11 cellular contexts compared by ENCODE assay signal in genomic region chr4:27574743-27575142, GRCh38.
"Had no signal": no experiment of that assay in that cellular context is flagged by ENCODE, and none has a peak within 500 bp of the region (broad histone marks: within the 10 kb centered on the region; RNA-seq: fewer than 3 reads in every experiment).

No MANE protein-coding gene starts in this region.

- ATAC-seq: GM23338, HCT116 had no signal

- H3K9ac ChIP-seq: GM23248 had no signal

- DNase-seq: GM23248, GOT3, H7, H9, HCEC 1CT, HFFc6 had no signal

- H3K36me3 ChIP-seq: HAP-1 had no signal

- H3K4me3 ChIP-seq: GM23248, GM23338, HAP-1 had no signal

- H3K9me3 ChIP-seq: HAP-1 had no signal

- H3K4me1 ChIP-seq: HAP-1 had no signal

- H2AFZ ChIP-seq: GM23248, GM23338 had no signal

- H3K27ac ChIP-seq: GM23248 had no signal

- H3K4me3 Mint-ChIP-seq: GM23338, H9, HFFc6 had no signal

- H3K27ac Mint-ChIP-seq: GM23338, H9, HFFc6 had no signal

- FAIRE-seq: H1, H54 had no signal

- H3K4me2 ChIP-seq: GM23338 had no signal

- H3K4me1 Mint-ChIP-seq: GM23338, H9 had no signal
